ENCODE assay signal across 2 cellular contexts in the genomic region with DNA sequence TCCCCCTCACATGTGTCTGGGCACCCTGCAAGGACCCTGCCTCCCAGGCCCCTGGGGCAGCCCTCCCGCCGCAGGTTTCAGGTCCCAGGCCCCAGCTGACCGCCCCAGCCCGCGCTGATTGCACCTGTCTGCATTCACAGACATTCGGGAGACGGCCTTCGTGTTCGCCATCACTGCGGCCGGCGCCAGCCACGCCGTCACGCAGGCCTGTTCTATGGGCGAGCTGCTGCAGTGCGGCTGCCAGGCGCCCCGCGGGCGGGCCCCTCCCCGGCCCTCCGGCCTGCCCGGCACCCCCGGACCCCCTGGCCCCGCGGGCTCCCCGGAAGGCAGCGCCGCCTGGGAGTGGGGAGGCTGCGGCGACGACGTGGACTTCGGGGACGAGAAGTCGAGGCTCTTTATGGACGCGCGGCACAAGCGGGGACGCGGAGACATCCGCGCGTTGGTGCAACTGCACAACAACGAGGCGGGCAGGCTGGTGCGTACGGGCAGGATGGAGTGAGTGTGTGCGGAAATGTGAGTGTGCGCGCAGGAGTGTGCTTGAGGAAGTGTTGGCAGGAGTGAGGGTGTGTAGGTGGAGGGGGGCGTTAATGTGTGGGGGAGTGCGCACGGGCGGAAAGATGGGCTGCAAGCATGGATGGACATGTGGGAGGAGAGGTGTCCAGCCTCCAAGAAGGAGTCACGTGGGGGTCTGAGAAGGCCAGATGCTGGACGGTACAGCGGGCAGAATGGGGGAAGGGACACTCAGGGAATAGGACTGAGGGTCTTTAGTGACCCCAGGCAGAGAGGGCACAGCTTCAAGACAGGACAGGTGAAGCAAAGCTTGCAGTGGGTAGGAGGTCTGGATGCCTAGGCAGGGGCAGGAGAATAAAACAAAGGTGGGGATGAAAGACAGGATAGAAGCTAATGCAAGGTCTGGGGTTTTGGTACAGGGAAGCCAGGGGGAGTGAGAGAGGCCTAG.
A peak's percentile ranks its signal among the peaks of the same experiment; 100 is the strongest.
TF ChIP-seq lines count a peak whose summit lies in the region.

No MANE protein-coding gene starts in this region.

TF ChIP-seq in HepG2, 621 proteins besides CTCF, POLR2A, EP300 and RAD21:
- TF ChIP-seq, protein P1, sequence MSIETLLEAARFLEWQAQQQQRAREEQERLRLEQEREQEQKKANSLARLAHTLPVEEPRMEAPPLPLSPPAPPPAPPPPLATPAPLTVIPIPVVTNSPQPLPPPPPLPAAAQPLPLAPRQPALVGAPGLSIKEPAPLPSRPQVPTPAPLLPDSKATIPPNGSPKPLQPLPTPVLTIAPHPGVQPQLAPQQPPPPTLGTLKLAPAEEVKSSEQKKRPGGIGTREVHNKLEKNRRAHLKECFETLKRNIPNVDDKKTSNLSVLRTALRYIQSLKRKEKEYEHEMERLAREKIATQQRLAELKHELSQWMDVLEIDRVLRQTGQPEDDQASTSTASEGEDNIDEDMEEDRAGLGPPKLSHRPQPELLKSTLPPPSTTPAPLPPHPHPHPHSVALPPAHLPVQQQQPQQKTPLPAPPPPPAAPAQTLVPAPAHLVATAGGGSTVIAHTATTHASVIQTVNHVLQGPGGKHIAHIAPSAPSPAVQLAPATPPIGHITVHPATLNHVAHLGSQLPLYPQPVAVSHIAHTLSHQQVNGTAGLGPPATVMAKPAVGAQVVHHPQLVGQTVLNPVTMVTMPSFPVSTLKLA (IDR thresholded peaks at IDR 0.05): peak; percentile 21; the same call in 1 of the 2 replicates
- TF ChIP-seq ZNF777 (CRISPR knock-in tag; IDR thresholded peaks at IDR 0.05) (0 out of 2 replicates have a peak, but pooled peaks have one; percentile 9), EZH2 (conservative IDR thresholded peaks at IDR 0.05; ENCODE audit: low read depth, low read length) (0 out of 2 replicates have a peak, but pooled peaks have one; percentile 53), ZNF616 (CRISPR knock-in tag; IDR thresholded peaks at IDR 0.05; ENCODE audit: low read depth) (no peak), GABPB1 (CRISPR knock-in tag; IDR thresholded peaks at IDR 0.05) (0 out of 2 replicates have a peak, but pooled peaks have one; percentile 11)
- TF ChIP-seq, protein P2, sequence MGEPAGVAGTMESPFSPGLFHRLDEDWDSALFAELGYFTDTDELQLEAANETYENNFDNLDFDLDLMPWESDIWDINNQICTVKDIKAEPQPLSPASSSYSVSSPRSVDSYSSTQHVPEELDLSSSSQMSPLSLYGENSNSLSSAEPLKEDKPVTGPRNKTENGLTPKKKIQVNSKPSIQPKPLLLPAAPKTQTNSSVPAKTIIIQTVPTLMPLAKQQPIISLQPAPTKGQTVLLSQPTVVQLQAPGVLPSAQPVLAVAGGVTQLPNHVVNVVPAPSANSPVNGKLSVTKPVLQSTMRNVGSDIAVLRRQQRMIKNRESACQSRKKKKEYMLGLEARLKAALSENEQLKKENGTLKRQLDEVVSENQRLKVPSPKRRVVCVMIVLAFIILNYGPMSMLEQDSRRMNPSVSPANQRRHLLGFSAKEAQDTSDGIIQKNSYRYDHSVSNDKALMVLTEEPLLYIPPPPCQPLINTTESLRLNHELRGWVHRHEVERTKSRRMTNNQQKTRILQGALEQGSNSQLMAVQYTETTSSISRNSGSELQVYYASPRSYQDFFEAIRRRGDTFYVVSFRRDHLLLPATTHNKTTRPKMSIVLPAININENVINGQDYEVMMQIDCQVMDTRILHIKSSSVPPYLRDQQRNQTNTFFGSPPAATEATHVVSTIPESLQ (CRISPR knock-in tag; conservative IDR thresholded peaks at IDR 0.05): no peak
- TF ChIP-seq, protein P3, sequence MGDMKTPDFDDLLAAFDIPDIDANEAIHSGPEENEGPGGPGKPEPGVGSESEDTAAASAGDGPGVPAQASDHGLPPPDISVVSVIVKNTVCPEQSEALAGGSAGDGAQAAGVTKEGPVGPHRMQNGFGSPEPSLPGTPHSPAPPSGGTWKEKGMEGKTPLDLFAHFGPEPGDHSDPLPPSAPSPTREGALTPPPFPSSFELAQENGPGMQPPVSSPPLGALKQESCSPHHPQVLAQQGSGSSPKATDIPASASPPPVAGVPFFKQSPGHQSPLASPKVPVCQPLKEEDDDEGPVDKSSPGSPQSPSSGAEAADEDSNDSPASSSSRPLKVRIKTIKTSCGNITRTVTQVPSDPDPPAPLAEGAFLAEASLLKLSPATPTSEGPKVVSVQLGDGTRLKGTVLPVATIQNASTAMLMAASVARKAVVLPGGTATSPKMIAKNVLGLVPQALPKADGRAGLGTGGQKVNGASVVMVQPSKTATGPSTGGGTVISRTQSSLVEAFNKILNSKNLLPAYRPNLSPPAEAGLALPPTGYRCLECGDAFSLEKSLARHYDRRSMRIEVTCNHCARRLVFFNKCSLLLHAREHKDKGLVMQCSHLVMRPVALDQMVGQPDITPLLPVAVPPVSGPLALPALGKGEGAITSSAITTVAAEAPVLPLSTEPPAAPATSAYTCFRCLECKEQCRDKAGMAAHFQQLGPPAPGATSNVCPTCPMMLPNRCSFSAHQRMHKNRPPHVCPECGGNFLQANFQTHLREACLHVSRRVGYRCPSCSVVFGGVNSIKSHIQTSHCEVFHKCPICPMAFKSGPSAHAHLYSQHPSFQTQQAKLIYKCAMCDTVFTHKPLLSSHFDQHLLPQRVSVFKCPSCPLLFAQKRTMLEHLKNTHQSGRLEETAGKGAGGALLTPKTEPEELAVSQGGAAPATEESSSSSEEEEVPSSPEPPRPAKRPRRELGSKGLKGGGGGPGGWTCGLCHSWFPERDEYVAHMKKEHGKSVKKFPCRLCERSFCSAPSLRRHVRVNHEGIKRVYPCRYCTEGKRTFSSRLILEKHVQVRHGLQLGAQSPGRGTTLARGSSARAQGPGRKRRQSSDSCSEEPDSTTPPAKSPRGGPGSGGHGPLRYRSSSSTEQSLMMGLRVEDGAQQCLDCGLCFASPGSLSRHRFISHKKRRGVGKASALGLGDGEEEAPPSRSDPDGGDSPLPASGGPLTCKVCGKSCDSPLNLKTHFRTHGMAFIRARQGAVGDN (CRISPR knock-in tag; IDR thresholded peaks at IDR 0.05): peak; percentile 44
TF ChIP-seq in HepG2: peak in this region for 5.

TF ChIP-seq in WTC11, 78 proteins besides CTCF, POLR2A, EP300 and RAD21:
- TF ChIP-seq, protein P4, sequence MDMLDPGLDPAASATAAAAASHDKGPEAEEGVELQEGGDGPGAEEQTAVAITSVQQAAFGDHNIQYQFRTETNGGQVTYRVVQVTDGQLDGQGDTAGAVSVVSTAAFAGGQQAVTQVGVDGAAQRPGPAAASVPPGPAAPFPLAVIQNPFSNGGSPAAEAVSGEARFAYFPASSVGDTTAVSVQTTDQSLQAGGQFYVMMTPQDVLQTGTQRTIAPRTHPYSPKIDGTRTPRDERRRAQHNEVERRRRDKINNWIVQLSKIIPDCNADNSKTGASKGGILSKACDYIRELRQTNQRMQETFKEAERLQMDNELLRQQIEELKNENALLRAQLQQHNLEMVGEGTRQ (CRISPR knock-in tag; IDR thresholded peaks at IDR 0.05): peak; percentile 44
- TF ChIP-seq CBFB (CRISPR knock-in tag; IDR thresholded peaks at IDR 0.05; ENCODE audit: low read depth): no peak
- TF ChIP-seq, protein P5, sequence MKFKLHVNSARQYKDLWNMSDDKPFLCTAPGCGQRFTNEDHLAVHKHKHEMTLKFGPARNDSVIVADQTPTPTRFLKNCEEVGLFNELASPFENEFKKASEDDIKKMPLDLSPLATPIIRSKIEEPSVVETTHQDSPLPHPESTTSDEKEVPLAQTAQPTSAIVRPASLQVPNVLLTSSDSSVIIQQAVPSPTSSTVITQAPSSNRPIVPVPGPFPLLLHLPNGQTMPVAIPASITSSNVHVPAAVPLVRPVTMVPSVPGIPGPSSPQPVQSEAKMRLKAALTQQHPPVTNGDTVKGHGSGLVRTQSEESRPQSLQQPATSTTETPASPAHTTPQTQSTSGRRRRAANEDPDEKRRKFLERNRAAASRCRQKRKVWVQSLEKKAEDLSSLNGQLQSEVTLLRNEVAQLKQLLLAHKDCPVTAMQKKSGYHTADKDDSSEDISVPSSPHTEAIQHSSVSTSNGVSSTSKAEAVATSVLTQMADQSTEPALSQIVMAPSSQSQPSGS (CRISPR knock-in tag; IDR thresholded peaks at IDR 0.05; ENCODE audit: borderline replicate concordance, low read depth): no peak
